In genomic region chr1:236904874-236905741, GRCh38 we compare ENCODE assay signal across 1 cellular context.
TF ChIP-seq lines count a peak whose summit lies in the region.

No MANE protein-coding gene starts in this region.

TF ChIP-seq in HEK293, 187 proteins besides CTCF, POLR2A, EP300 and RAD21 (continued from another document and continues in another):
- TF ChIP-seq KLF17 (tag by site-specific recombination; IDR thresholded peaks at IDR 0.05) (no peak), HOXA7 (CRISPR knock-in tag; IDR thresholded peaks at IDR 0.05; ENCODE audit: borderline replicate concordance) (no peak), ZSCAN30 (tag by site-specific recombination; IDR thresholded peaks at IDR 0.05) (no peak), AEBP2 (tag by site-specific recombination; IDR thresholded peaks at IDR 0.05; ENCODE audit: borderline replicate concordance) (no peak), ZNF324 (tag by site-specific recombination; IDR thresholded peaks at IDR 0.05) (peak; percentile 54; the same call in 1 of the 2 replicates), OSR2 (tag by site-specific recombination; IDR thresholded peaks at IDR 0.05) (peak; percentile 28; the same call in 1 of the 2 replicates), GFI1B (tag by site-specific recombination; IDR thresholded peaks at IDR 0.05) (no peak), ZNF132 (tag by site-specific recombination; IDR thresholded peaks at IDR 0.05; ENCODE audit: borderline replicate concordance) (no peak), ZNF10 (tag by site-specific recombination; IDR thresholded peaks at IDR 0.05) (no peak), ZBTB44 (tag by site-specific recombination; IDR thresholded peaks at IDR 0.05) (0 out of 2 replicates have a peak, but pooled peaks have one; percentile 16), SP7 (tag by site-specific recombination; IDR thresholded peaks at IDR 0.05) (peak; percentile 79), ZNF148 (tag by site-specific recombination; IDR thresholded peaks at IDR 0.05; ENCODE audit: borderline replicate concordance) (peak; percentile 76; the same call in 1 of the 2 replicates), GLIS2 (tag by site-specific recombination; IDR thresholded peaks at IDR 0.05) (no peak), GLI2 (tag by site-specific recombination; IDR thresholded peaks at IDR 0.05; ENCODE audit: borderline replicate concordance, low read depth) (no peak; the same call in 1 of the 2 replicates), ZNF510 (tag by site-specific recombination; IDR thresholded peaks at IDR 0.05; ENCODE audit: insufficient replicate concordance) (no peak), ZBTB17 (tag by site-specific recombination; IDR thresholded peaks at IDR 0.05) (peak; percentile 79; the same call in 1 of the 2 replicates), ZNF174 (tag by site-specific recombination; IDR thresholded peaks at IDR 0.05) (no peak), KLF10 (tag by site-specific recombination; IDR thresholded peaks at IDR 0.05) (0 out of 2 replicates have a peak, but pooled peaks have one; percentile 21), ZBTB20 (tag by site-specific recombination; IDR thresholded peaks at IDR 0.05) (no peak), ATF2 (tag by site-specific recombination; IDR thresholded peaks at IDR 0.05; ENCODE audit: low read depth) (no peak), YY2 (tag by site-specific recombination; IDR thresholded peaks at IDR 0.05) (no peak), ZNF677 (tag by site-specific recombination; IDR thresholded peaks at IDR 0.05) (no peak), REST (tag by site-specific recombination; IDR thresholded peaks at IDR 0.05) (no peak), ZNF660 (tag by site-specific recombination; IDR thresholded peaks at IDR 0.05) (peak; percentile 71; the same call in 1 of the 2 replicates), ZNF184 (tag by site-specific recombination; IDR thresholded peaks at IDR 0.05) (peak; percentile 86; the same call in 1 of the 2 replicates), ZBTB1 (tag by site-specific recombination; IDR thresholded peaks at IDR 0.05) (no peak), PRDM1 (tag by site-specific recombination; IDR thresholded peaks at IDR 0.05) (peak; percentile 34; the same call in 1 of the 2 replicates), MEIS1 (CRISPR knock-in tag; IDR thresholded peaks at IDR 0.05; ENCODE audit: borderline replicate concordance) (no peak), ZNF394 (tag by site-specific recombination; IDR thresholded peaks at IDR 0.05; ENCODE audit: borderline replicate concordance) (peak; percentile 25; the same call in 1 of the 2 replicates), ZFP37 (tag by site-specific recombination; IDR thresholded peaks at IDR 0.05) (no peak), KLF8 (tag by site-specific recombination; IDR thresholded peaks at IDR 0.05) (0 out of 2 replicates have a peak, but pooled peaks have one; percentile 32), ZNF837 (tag by site-specific recombination; IDR thresholded peaks at IDR 0.05) (no peak), ZNF645 (tag by site-specific recombination; IDR thresholded peaks at IDR 0.05) (no peak), ZNF350 (tag by site-specific recombination; IDR thresholded peaks at IDR 0.05) (peak; percentile 29; the same call in 1 of the 2 replicates), ZNF707 (tag by site-specific recombination; IDR thresholded peaks at IDR 0.05) (no peak), ZBTB7A (tag by site-specific recombination; IDR thresholded peaks at IDR 0.05; ENCODE audit: low read depth) (no peak), ZNF521 (tag by site-specific recombination; IDR thresholded peaks at IDR 0.05) (no peak), ZIC2 (tag by site-specific recombination; IDR thresholded peaks at IDR 0.05) (no peak), ZNF501 (tag by site-specific recombination; IDR thresholded peaks at IDR 0.05) (no peak), ZNF274 (IDR thresholded peaks at IDR 0.05; ENCODE audit: low read length) (no peak), ZNF274 (tag by site-specific recombination; IDR thresholded peaks at IDR 0.05; ENCODE audit: borderline replicate concordance) (no peak), ZNF138 (tag by site-specific recombination; IDR thresholded peaks at IDR 0.05; ENCODE audit: borderline replicate concordance) (no peak), ZNF513 (tag by site-specific recombination; IDR thresholded peaks at IDR 0.05) (no peak), ZNF585B (tag by site-specific recombination; IDR thresholded peaks at IDR 0.05) (no peak), ZNF548 (tag by site-specific recombination; IDR thresholded peaks at IDR 0.05) (no peak), ZNF629 (tag by site-specific recombination; IDR thresholded peaks at IDR 0.05) (peak; percentile 64), ZNF26 (tag by site-specific recombination; IDR thresholded peaks at IDR 0.05) (no peak), ZNF366 (tag by site-specific recombination; conservative IDR thresholded peaks at IDR 0.05) (peak; percentile 34; the same call in 1 of the 2 replicates), ZNF449 (tag by site-specific recombination; IDR thresholded peaks at IDR 0.05) (no peak), ZNF48 (tag by site-specific recombination; IDR thresholded peaks at IDR 0.05) (no peak)
